In the genomic region with DNA sequence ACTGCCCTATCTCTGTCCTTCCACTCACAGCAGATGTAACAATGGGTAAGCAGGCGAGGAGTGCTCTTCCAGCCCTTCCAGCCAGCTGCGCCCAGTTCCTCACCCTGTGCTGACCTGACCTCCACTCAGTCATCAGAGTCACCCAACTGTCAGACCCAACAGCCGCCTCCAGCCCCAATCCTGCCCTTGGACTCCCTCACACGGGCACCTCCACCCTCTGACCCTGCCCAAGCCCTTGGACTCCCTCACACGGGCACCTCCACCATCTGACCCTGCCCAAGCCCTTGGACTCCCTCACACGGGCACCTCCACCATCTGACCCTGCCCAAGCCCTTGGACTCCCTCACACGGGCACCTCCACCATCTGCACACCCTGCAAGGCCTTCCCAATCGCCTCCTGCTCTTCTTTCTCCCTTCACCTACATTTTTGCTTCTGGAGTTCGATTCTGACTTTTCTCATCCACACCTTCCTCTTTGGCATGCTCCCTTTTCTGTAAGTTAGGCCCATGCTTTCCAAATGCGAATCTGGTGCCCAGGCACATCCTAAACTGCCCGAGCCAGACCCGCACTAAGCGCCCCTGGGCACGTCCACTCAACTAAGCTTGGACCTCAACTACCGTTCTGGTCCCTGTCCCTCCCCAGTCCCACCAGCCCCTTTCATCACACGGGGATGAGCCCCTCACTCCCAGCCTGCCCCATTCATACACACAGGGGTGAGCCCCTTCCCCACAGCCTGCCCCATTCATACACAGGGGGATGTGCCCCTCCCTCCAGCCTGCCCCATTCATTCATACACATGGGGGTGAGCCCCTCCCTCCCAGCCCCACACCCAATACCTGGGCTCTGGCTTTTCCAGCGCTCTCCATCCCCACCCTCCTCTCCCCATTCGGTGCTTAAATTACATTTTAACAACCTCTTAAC, we compare ENCODE assay signal across 1 cellular context.
TF ChIP-seq lines count a peak whose summit lies in the region.

No MANE protein-coding gene starts in this region.

TF ChIP-seq in H1, 55 proteins besides CTCF, POLR2A, EP300 and RAD21:
- TF ChIP-seq CHD1 (IDR thresholded peaks at IDR 0.05; ENCODE audit: low read depth, low read length) (no peak), MAFK (IDR thresholded peaks at IDR 0.05; ENCODE audit: low read depth, low read length) (no peak), YY1 (IDR thresholded peaks at IDR 0.05; ENCODE audit: low read depth, low read length) (no peak), ASH2L (IDR thresholded peaks at IDR 0.05; ENCODE audit: low read length) (no peak), RFX5 (IDR thresholded peaks at IDR 0.05; ENCODE audit: borderline replicate concordance, low read depth, low read length) (no peak), TAF7 (optimal IDR thresholded peaks at IDR 0.05; ENCODE audit: borderline replicate concordance, low read depth, low read length) (no peak), PHF8 (conservative IDR thresholded peaks at IDR 0.05; ENCODE audit: low read depth, low read length) (no peak), ZNF274 (IDR thresholded peaks at IDR 0.05; ENCODE audit: borderline replicate concordance, extremely low read depth, low read length) (no peak), TBP (IDR thresholded peaks at IDR 0.05; ENCODE audit: low read depth, low read length) (no peak), BACH1 (IDR thresholded peaks at IDR 0.05; ENCODE audit: low read length) (no peak), SIX5 (IDR thresholded peaks at IDR 0.05; ENCODE audit: low read depth, low read length) (no peak), POU5F1 (IDR thresholded peaks at IDR 0.05; ENCODE audit: low read depth, low read length) (no peak), KDM1A (IDR thresholded peaks at IDR 0.05; ENCODE audit: borderline replicate concordance, low read length) (no peak), KDM5A (IDR thresholded peaks at IDR 0.05; ENCODE audit: low read length) (no peak), BRCA1 (IDR thresholded peaks at IDR 0.05; ENCODE audit: low read depth, low read length) (no peak), CEBPB (IDR thresholded peaks at IDR 0.05; ENCODE audit: low read depth, low read length) (no peak), SRF (IDR thresholded peaks at IDR 0.05; ENCODE audit: low read depth, low read length) (no peak)
- TF ChIP-seq, protein P1, sequence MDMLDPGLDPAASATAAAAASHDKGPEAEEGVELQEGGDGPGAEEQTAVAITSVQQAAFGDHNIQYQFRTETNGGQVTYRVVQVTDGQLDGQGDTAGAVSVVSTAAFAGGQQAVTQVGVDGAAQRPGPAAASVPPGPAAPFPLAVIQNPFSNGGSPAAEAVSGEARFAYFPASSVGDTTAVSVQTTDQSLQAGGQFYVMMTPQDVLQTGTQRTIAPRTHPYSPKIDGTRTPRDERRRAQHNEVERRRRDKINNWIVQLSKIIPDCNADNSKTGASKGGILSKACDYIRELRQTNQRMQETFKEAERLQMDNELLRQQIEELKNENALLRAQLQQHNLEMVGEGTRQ (IDR thresholded peaks at IDR 0.05; ENCODE audit: low read length), result no peak
- TF ChIP-seq, protein P2, sequence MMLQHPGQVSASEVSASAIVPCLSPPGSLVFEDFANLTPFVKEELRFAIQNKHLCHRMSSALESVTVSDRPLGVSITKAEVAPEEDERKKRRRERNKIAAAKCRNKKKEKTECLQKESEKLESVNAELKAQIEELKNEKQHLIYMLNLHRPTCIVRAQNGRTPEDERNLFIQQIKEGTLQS (IDR thresholded peaks at IDR 0.05; ENCODE audit: insufficient read depth, low read depth, low read length), result no peak
- TF ChIP-seq, protein P3, sequence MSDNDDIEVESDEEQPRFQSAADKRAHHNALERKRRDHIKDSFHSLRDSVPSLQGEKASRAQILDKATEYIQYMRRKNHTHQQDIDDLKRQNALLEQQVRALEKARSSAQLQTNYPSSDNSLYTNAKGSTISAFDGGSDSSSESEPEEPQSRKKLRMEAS (IDR thresholded peaks at IDR 0.05), result no peak
